17 cellular contexts compared by ENCODE assay signal in the genomic region with DNA sequence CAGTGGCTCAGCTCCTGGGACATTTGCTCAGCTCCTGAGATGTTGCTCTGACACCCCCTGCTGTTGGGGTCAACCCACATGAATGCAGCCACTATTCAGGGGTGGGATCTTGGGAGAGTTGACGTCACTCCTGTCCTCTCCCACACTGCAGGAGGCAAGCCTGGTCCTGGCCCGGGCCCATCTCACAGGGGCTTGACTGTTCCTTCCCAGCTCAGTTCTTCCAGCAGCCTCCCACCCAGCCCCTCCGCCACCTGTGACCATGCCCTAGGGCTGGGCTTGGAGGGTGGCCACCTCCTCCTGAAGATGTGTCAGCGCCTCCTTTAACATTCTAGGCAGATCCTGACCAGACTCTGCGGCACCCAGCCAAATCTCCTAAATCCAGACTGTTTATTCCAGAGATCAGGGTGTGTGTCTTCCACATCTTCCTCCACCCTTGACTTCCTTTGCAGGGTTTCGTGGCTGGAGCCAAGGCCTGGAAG. TPM values are rescaled to one million over a fixed set of nuclear protein-coding genes. Genes with fewer than 3 reads are reported as not detected.
DNase-seq lines count a peak whose midpoint lies in the region; ATAC-seq and TF ChIP-seq lines count a peak whose summit lies in the region.
"Had no signal": no experiment of that assay in that cellular context is flagged by ENCODE, and none has a peak within 500 bp of the region (broad histone marks: within the 10 kb centered on the region; RNA-seq: fewer than 3 reads in every experiment).

No MANE protein-coding gene starts in this region.

- TF ChIP-seq CTCF in fibroblast of mammary gland (conservative IDR thresholded peaks at IDR 0.05; ENCODE audit: control insufficient read depth, insufficient read depth, low read depth, low read length) = no peak

- ATAC-seq in HG03280 (IDR thresholded peaks at IDR 0.05; ENCODE audit: unreplicated experiment) (no peak), GM19467 (IDR thresholded peaks at IDR 0.05; ENCODE audit: unreplicated experiment) (no peak)

- no peak overlapping the region for H3K4me3 ChIP-seq in fibroblast of mammary gland (ENCODE audit: control insufficient read depth, low read depth, low read length)
- H3K4me3 ChIP-seq: lung had no signal

- DNase-seq in AG20443 (ENCODE audit: low spot score) (peak; percentile 51), M059J (ENCODE audit: low read depth) (peak; percentile 21), fibroblast of mammary gland (ENCODE audit: low read depth) (peak; percentile 39), myocyte (ENCODE audit: low read depth) (peak; percentile 37), amygdala (lab: John Stamatoyannopoulos, UW) (no peak)
- DNase-seq in stimulated activated CD4-positive, alpha-beta T cell treated with anti-CD3 and anti-CD28 coated beads, Interleukin-4, amount 100 ng/mL, for 24 hours = no peak
- DNase-seq: activated naive CD8-positive, alpha-beta T cell treated with anti-CD3 and anti-CD28 coated beads for 36 hours; COR-L47; NCI-H1105 treated with DMSO at 0.1 percent for 48 hours; occipital lobe; OCI-M1 had no signal

RNA-seq across cellular contexts. Expression of gene OPALIN, which starts 19.1 kb away (rescaled TPM):
- total RNA-seq in M059J (2014; rRNA removed; shearing (Covaris generic)) = not detected in 2 replicates
- total RNA-seq in myocyte = not detected in 2 replicates
- polyA plus RNA-seq in myocyte (2012) = not detected
- total RNA-seq: activated naive CD8-positive, alpha-beta T cell treated with anti-CD3 and anti-CD28 coated beads for 36 hours; cerebellum; epithelial cell of proximal tubule; HT-29; lung; occipital lobe had no signal
- polyA plus RNA-seq: lung had no signal

Comparison
In these comparisons a context has a peak if more than half of its experiments do, and no peak if none do; other contexts are left out.
1. DNase-seq: peak in AG20443 (single experiment), M059J (single experiment), fibroblast of mammary gland (single experiment) and myocyte (single experiment); none in stimulated activated CD4-positive, alpha-beta T cell treated with anti-CD3 and anti-CD28 coated beads, Interleukin-4, amount 100 ng/mL, for 24 hours (single experiment) and amygdala (0 of 56).